In genomic region chr17:1122681-1123396, GRCh38 we compare ENCODE assay signal across 8 cellular contexts. TPM values are rescaled to one million over a fixed set of nuclear protein-coding genes. Genes with fewer than 3 reads are reported as not detected.
DNase-seq lines count a peak whose midpoint lies in the region; ATAC-seq and TF ChIP-seq lines count a peak whose summit lies in the region.

No MANE protein-coding gene starts in this region.

- peak overlapping the region in 2 of 7 donors; percentile 27 to 51 for H3K4me3 Mint-ChIP-seq in CD8-positive, alpha-beta memory T cell
- H3K4me3 Mint-ChIP-seq in HFFc6 (no peak overlapping the region), nephron progenitor cell (no peak overlapping the region)

- H3K9me3 Mint-ChIP-seq in CD8-positive, alpha-beta memory T cell: no peaks in the 10 kb centered on the region
- no peaks in the 10 kb centered on the region for H3K9me3 Mint-ChIP-seq in HFFc6
- H3K9me3 Mint-ChIP-seq in nephron progenitor cell: no peaks in the 10 kb centered on the region

- DNase-seq in CD8-positive, alpha-beta memory T cell: peak; percentile 63 to 86 (median 69)
- DNase-seq in HFFc6 (peak; percentile 39), Panc1 (ENCODE audit: low read depth, low spot score) (no peak), activated T-helper 1 cell treated with Interleukin-2 at 50 U/mL for 16 hours (ENCODE audit: low read depth) (peak; percentile 69), fibroblast of lung (ENCODE audit: low read depth in 2 of 2) (peak; percentile 47 to 67), nephron progenitor cell (peak; percentile 85)
- DNase-seq in stimulated activated naive CD4-positive, alpha-beta T cell treated with Interleukin-2 at 50 U/mL for 16 hours (lab: John Stamatoyannopoulos, UW): peak; percentile 69

- POLR2A ChIA-PET in CD8-positive, alpha-beta memory T cell (lab: Charles Lee): interaction anchor here (0.6 kb wide), 1 partner anchor 716 kb away, joined by 5 read pairs; no protein-coding TSS in a partner anchor
- POLR2A ChIA-PET in Panc1 (lab: Charles Lee): interaction anchor here (0.5 kb wide), 1 partner anchor 138 kb away, joined by 4 read pairs; no protein-coding TSS in a partner anchor

- peak; percentile 92 for TF ChIP-seq CTCF in HFFc6 (IDR thresholded peaks at IDR 0.05)
- TF ChIP-seq CTCF in Panc1 (IDR thresholded peaks at IDR 0.05): peak; percentile 95
- peak; percentile 75 to 96 for TF ChIP-seq CTCF in fibroblast of lung (conservative IDR thresholded peaks at IDR 0.05 in 1 of 2, IDR thresholded peaks at IDR 0.05 in 1 of 2; ENCODE audit: low read depth in 1 of 2, low read length in 2 of 2)
- TF ChIP-seq CTCF in nephron progenitor cell (IDR thresholded peaks at IDR 0.05): peak; percentile 82

- ATAC-seq in Panc1 (peak; percentile 85), HG03571 (IDR thresholded peaks at IDR 0.05; ENCODE audit: unreplicated experiment) (no peak)

- H3K27me3 ChIP-seq in CD8-positive, alpha-beta memory T cell (ENCODE audit: insufficient read depth, low read length, poor library complexity, severe bottlenecking): no peaks in the 10 kb centered on the region
- H3K27me3 ChIP-seq in Panc1 (ENCODE audit: control insufficient read depth, insufficient read depth, low read length) (no peaks in the 10 kb centered on the region), fibroblast of lung (ENCODE audit: control insufficient read depth, insufficient read depth, low read length) (peaks cover 2% of the 10 kb centered on the region)

- no peak overlapping the region for H3K9ac ChIP-seq in fibroblast of lung (ENCODE audit: insufficient read depth, low read length)

- no peaks in the 10 kb centered on the region for H3K9me3 ChIP-seq in CD8-positive, alpha-beta memory T cell (ENCODE audit: low read length)
- H3K9me3 ChIP-seq in Panc1 (ENCODE audit: control insufficient read depth, insufficient read depth, low read depth, low read length) (no peaks in the 10 kb centered on the region), fibroblast of lung (ENCODE audit: control insufficient read depth, insufficient read depth, low read depth, low read length) (no peaks in the 10 kb centered on the region)

- no peaks in the 10 kb centered on the region for H4K20me1 ChIP-seq in fibroblast of lung (ENCODE audit: control insufficient read depth, extremely low read depth, insufficient read depth, low read length)

- no peak overlapping the region for H3K4me3 ChIP-seq in CD8-positive, alpha-beta memory T cell (ENCODE audit: low read length)
- H3K4me3 ChIP-seq in Panc1 (ENCODE audit: low read depth in 2 of 2, low read length in 2 of 2): no peak overlapping the region
- no peak overlapping the region for H3K4me3 ChIP-seq in fibroblast of lung (replicated peaks in 1 of 4; ENCODE audit: control extremely low read depth in 1 of 4, insufficient read depth in 1 of 4, low read depth in 3 of 4, low read length in 4 of 4)

- peak overlapping the region in 3 of 8 donors; percentile 27 to 44 (median 38) for H3K27ac Mint-ChIP-seq in CD8-positive, alpha-beta memory T cell
- H3K27ac Mint-ChIP-seq in HFFc6 (no peak overlapping the region), nephron progenitor cell (no peak overlapping the region)

- H3K36me3 Mint-ChIP-seq in CD8-positive, alpha-beta memory T cell: no peaks in the 10 kb centered on the region
- H3K36me3 Mint-ChIP-seq in HFFc6 (ENCODE audit: low read depth): no peaks in the 10 kb centered on the region
- H3K36me3 Mint-ChIP-seq in nephron progenitor cell (ENCODE audit: low read depth): peaks cover 14% of the 10 kb centered on the region

- H3K27ac ChIP-seq in CD8-positive, alpha-beta memory T cell (ENCODE audit: low read depth, low read length): no peak overlapping the region
- H3K27ac ChIP-seq in Panc1 (ENCODE audit: low read length): peak overlapping the region; percentile 39
- H3K27ac ChIP-seq in fibroblast of lung (ENCODE audit: insufficient read depth, low read length): no peak overlapping the region

- no peaks in the 10 kb centered on the region for H3K79me2 ChIP-seq in fibroblast of lung (ENCODE audit: control insufficient read depth, insufficient read depth, low read length)

- no TSS peak for BruUV-seq in Panc1 (replicated peaks; lab: Mats Ljungman, UMichigan)

- no peaks in the 10 kb centered on the region for H3K36me3 ChIP-seq in CD8-positive, alpha-beta memory T cell (ENCODE audit: insufficient read depth, low read length)
- H3K36me3 ChIP-seq in Panc1 (ENCODE audit: control insufficient read depth, insufficient read depth, low read length) (no peaks in the 10 kb centered on the region), fibroblast of lung (ENCODE audit: control insufficient read depth, insufficient read depth, low read length) (no peaks in the 10 kb centered on the region)

- no peak overlapping the region for H3K4me2 ChIP-seq in fibroblast of lung (ENCODE audit: extremely low read depth, insufficient read depth, low read length)

- peaks cover 12% of the 10 kb centered on the region for H3K4me1 ChIP-seq in CD8-positive, alpha-beta memory T cell (ENCODE audit: insufficient read depth, low read length)
- H3K4me1 ChIP-seq in Panc1 (ENCODE audit: control insufficient read depth, insufficient read depth, low read length) (peaks cover 14% of the 10 kb centered on the region), fibroblast of lung (ENCODE audit: control insufficient read depth, extremely low read depth, insufficient read depth, low read length) (no peaks in the 10 kb centered on the region)

- intact Hi-C loops in Panc1 (cut with micrococcal nuclease; ENCODE audit: unreplicated experiment): loop anchor here (5.0 kb wide), 1 partner anchor 64 kb away; no protein-coding TSS in a partner anchor

- H3K4me1 Mint-ChIP-seq in CD8-positive, alpha-beta memory T cell: peaks cover 9 to 34% (median 17%) of the 10 kb centered on the region in 3 donors
- H3K4me1 Mint-ChIP-seq in HFFc6 (ENCODE audit: low read depth) (no peaks in the 10 kb centered on the region), nephron progenitor cell (peaks cover 39% of the 10 kb centered on the region)

- in situ Hi-C loops in Panc1 (cut with HindIII; ENCODE audit: low pct_unique_long_range_greater_than_20kb, low sequenced_read_pairs): no loop called here

- H2AFZ ChIP-seq in fibroblast of lung (ENCODE audit: low read length): no peak overlapping the region

- peaks cover 0 to 1% of the 10 kb centered on the region in 2 donors for H3K27me3 Mint-ChIP-seq in CD8-positive, alpha-beta memory T cell
- H3K27me3 Mint-ChIP-seq in HFFc6 (ENCODE audit: insufficient read depth): peaks cover 14% of the 10 kb centered on the region
- H3K27me3 Mint-ChIP-seq in nephron progenitor cell (ENCODE audit: low read depth, poor library complexity): peaks cover 2% of the 10 kb centered on the region

- CTCF ChIA-PET in CD8-positive, alpha-beta memory T cell (lab: Charles Lee): interaction anchor here (0.6 to 4.0 kb wide), 28 partner anchors 11 to 275 kb away, joined by 3 to 62 read pairs (median 4); no protein-coding TSS in a partner anchor
- CTCF ChIA-PET in Panc1 (lab: Charles Lee): interaction anchor here (0.6 to 1.4 kb wide), 7 partner anchors 12 to 70 kb away, joined by 3 to 9 read pairs (median 4); no protein-coding TSS in a partner anchor

RNA-seq across cellular contexts. Expression of gene ABR, which starts 56.9 kb away (rescaled TPM):
- 10 to 100 TPM; 60.4 to 60.8 TPM for total RNA-seq in CD8-positive, alpha-beta memory T cell
- polyA plus RNA-seq in CD8-positive, alpha-beta memory T cell: 26.9 TPM
- 10 to 100 TPM; 49.3 to 58.4 (median 54.4) TPM for total RNA-seq in HFFc6 (2021; fragmentation: NEBNext Ultra II Directional; extraction: Animal tissue kit (Norgen Biotek cat#: 25700))
- 172 TPM for total RNA-seq in Panc1 (2021; ENCODE audit: unreplicated experiment)
- polyA plus RNA-seq in Panc1 (2012; ENCODE audit: insufficient read length): 199 TPM
- 84.7 and 91.9 TPM in 2 replicates for total RNA-seq in fibroblast of lung
- polyA plus RNA-seq in fibroblast of lung: 43.7 and 51.5 TPM in 2 replicates
- 46.2 and 48.9 TPM in 2 replicates for polyA plus RNA-seq in fibroblast of lung (2012)
- 184 and 229 TPM in 2 replicates for polyA minus RNA-seq in fibroblast of lung (ENCODE audit: low replicate concordance)
